Comparison of ENCODE assay signal across 8 cellular contexts in genomic region chr4:83034630-83035494, GRCh38. TPM values are rescaled to one million over a fixed set of nuclear protein-coding genes. Genes with fewer than 3 reads are reported as not detected.
A peak's percentile ranks its signal among the peaks of the same experiment; 100 is the strongest.
DNase-seq lines count a peak whose midpoint lies in the region; ATAC-seq, FAIRE-seq and TF ChIP-seq lines count a peak whose summit lies in the region.

COPS4 (plus strand) TSS chr4:83035183; CDS start chr4:83035225, 42 bp downstream.

- H3K27me3 Mint-ChIP-seq in astrocyte (ENCODE audit: low read depth, unreplicated experiment), result no peaks in the 10 kb centered on the region

- peak within 1 kb of the TSS; percentile 93 for H3K4me2 ChIP-seq in astrocyte (ENCODE audit: low read length)

- peaks cover 7% of the 10 kb centered on the region for H3K4me1 ChIP-seq in astrocyte (ENCODE audit: insufficient read depth, low read length)
- peaks cover 3% of the 10 kb centered on the region for H3K4me1 ChIP-seq in right cardiac atrium (ENCODE audit: control insufficient read depth, insufficient read depth, low read length)
- peaks cover 0 to 3% of the 10 kb centered on the region in 2 donors for H3K4me1 ChIP-seq in uterus

- H3K27me3 ChIP-seq in astrocyte (ENCODE audit: insufficient read depth, low read length) (peaks cover under 1% of the 10 kb centered on the region), right cardiac atrium (ENCODE audit: control insufficient read depth, insufficient read depth) (no peaks in the 10 kb centered on the region), uterus (no peaks in the 10 kb centered on the region)

- intact Hi-C loops in right cardiac atrium (cut with DNase I), result loop anchor here in 1 of 4 donors (2.0 kb wide), 1 partner anchor 22 kb away; no protein-coding TSS in a partner anchor
- intact Hi-C loops in uterus (cut with DNase I; ENCODE audit: low total_unique reads), result no loop called here

- H3K36me3 ChIP-seq in astrocyte (ENCODE audit: insufficient read depth, low read length), result no peaks in the 10 kb centered on the region
- H3K36me3 ChIP-seq in uterus, result no peaks in the 10 kb centered on the region

- H3K79me2 ChIP-seq in astrocyte (ENCODE audit: insufficient read depth, low read length), result peaks cover 47% of the 10 kb centered on the region

- peak within 1 kb of the TSS; percentile 92 for H2AFZ ChIP-seq in astrocyte (ENCODE audit: low read depth, low read length)

- H3K4me1 Mint-ChIP-seq in astrocyte (ENCODE audit: low read depth, unreplicated experiment), result peaks cover 13% of the 10 kb centered on the region

- H3K4me3 ChIP-seq in astrocyte (ENCODE audit: insufficient read depth, low read depth, low read length), result peak within 1 kb of the TSS; percentile 87
- peak within 1 kb of the TSS; percentile 71 for H3K4me3 ChIP-seq in right cardiac atrium (ENCODE audit: low read length)
- peak within 1 kb of the TSS; percentile 78 to 85 for H3K4me3 ChIP-seq in uterus

- no peaks in the 10 kb centered on the region for H3K36me3 Mint-ChIP-seq in astrocyte (ENCODE audit: low read depth, unreplicated experiment)

- H3K27ac Mint-ChIP-seq in astrocyte (ENCODE audit: unreplicated experiment), result peak within 1 kb of the TSS; percentile 100

- peak; percentile 100 for FAIRE-seq in GM18507 (lab: Jason Lieb, UNC)
- peak; percentile 87 for FAIRE-seq in astrocyte (lab: Jason Lieb, UNC)

- peak; percentile 92 for DNase-seq in GM18507 (ENCODE audit: extremely low spot score, insufficient read length, low read depth)
- peak; percentile 99 for DNase-seq in NCI-H2029 (lab: John Stamatoyannopoulos, UW)
- DNase-seq in T-helper 22 cell (ENCODE audit: low read depth), result peak; percentile 95
- DNase-seq in astrocyte (ENCODE audit: low read depth), result peak; percentile 100
- peak; percentile 97 to 98 (median 97) for DNase-seq in right cardiac atrium
- peak; percentile 100 for DNase-seq in pulmonary artery endothelial cell (ENCODE audit: low read depth, low spot score)
- peak; percentile 95 to 98 for DNase-seq in uterus

- peak within 1 kb of the TSS; percentile 93 for H3K4me3 Mint-ChIP-seq in astrocyte (ENCODE audit: unreplicated experiment)

- H3K9me3 ChIP-seq in astrocyte (ENCODE audit: insufficient read depth, low read depth, low read length) (no peaks in the 10 kb centered on the region), right cardiac atrium (ENCODE audit: control insufficient read depth, low read length) (no peaks in the 10 kb centered on the region), uterus (no peaks in the 10 kb centered on the region)

- peaks cover 19% of the 10 kb centered on the region for H4K20me1 ChIP-seq in astrocyte (ENCODE audit: insufficient read depth, low read length)

- peak; percentile 99 for ATAC-seq in HG02981 (IDR thresholded peaks at IDR 0.05; ENCODE audit: unreplicated experiment)
- peak; percentile 100 for ATAC-seq in right cardiac atrium

- peak within 1 kb of the TSS; percentile 92 for H3K9ac ChIP-seq in astrocyte (ENCODE audit: low read length)

- H3K9me3 Mint-ChIP-seq in astrocyte (ENCODE audit: unreplicated experiment), result peaks cover 1% of the 10 kb centered on the region

- H3K27ac ChIP-seq in astrocyte (ENCODE audit: low read depth, low read length) (peak within 1 kb of the TSS; percentile 85), right cardiac atrium (ENCODE audit: low read length) (peak within 1 kb of the TSS; percentile 95), uterus (peak within 1 kb of the TSS; percentile 91 to 95)

- under 1% methylated on average over 39 of the region's 39 CpGs for WGBS in right cardiac atrium

- peak; percentile 64 to 67 for TF ChIP-seq POLR2A in uterus (IDR thresholded peaks at IDR 0.05)

- no peak for TF ChIP-seq CTCF in astrocyte (IDR thresholded peaks at IDR 0.05; ENCODE audit: insufficient read depth, low read depth, low read length)
- TF ChIP-seq CTCF in uterus (IDR thresholded peaks at IDR 0.05), result peak; percentile 7 to 78 (median 66)

RNA-seq across cellular contexts. Expression of gene COPS4, which starts in this region (rescaled TPM):
- total RNA-seq in astrocyte (35.2 and 39.3 TPM in 2 replicates), right cardiac atrium (10 to 100 TPM; 47.3 to 54.8 (median 50.7) TPM), pulmonary artery endothelial cell (93.9 and 135 TPM in 2 replicates), uterus (100 to 1,000 TPM in 1 of 4 donors, 10 to 100 TPM in 3; 21.3 to 113 (median 73.3) TPM)
- 40.3 TPM for polyA plus RNA-seq in right cardiac atrium

Comparison
In these comparisons a context has a peak if more than half of its experiments do, and no peak if none do; other contexts are left out.
1. Peak in every context shown above with its lines: DNase-seq, ATAC-seq, H3K4me3 ChIP-seq and H3K27ac ChIP-seq.